In genomic region chr2:174593574-174594203, GRCh38 we compare ENCODE assay signal across 9 cellular contexts. TPM values are rescaled to one million over a fixed set of nuclear protein-coding genes. Genes with fewer than 3 reads are reported as not detected.
A peak's percentile ranks its signal among the peaks of the same experiment; 100 is the strongest.
DNase-seq lines count a peak whose midpoint lies in the region; ATAC-seq, FAIRE-seq and TF ChIP-seq lines count a peak whose summit lies in the region.
"Had no signal": no experiment of that assay in that cellular context is flagged by ENCODE, and none has a peak within 500 bp of the region (broad histone marks: within the 10 kb centered on the region; RNA-seq: fewer than 3 reads in every experiment).

No MANE protein-coding gene starts in this region.

- H3K27me3 ChIP-seq in liver (ENCODE audit: control insufficient read depth in 4 of 4, insufficient read depth in 4 of 4, low read length in 3 of 4) (no peaks in the 10 kb centered on the region), HepG2 (ENCODE audit: control insufficient read depth in 1 of 2, insufficient read depth in 2 of 2, low read length in 2 of 2) (peaks cover 0 to 12% of the 10 kb centered on the region in 2 experiments; a peak in 1 of 5 replicates)

- TF ChIP-seq RAD21 in liver (IDR thresholded peaks at IDR 0.05) (no peak), HepG2 (CRISPR knock-in tag; IDR thresholded peaks at IDR 0.05) (no peak)

- peaks cover 28 to 41% of the 10 kb centered on the region in 2 donors for H3K36me3 Mint-ChIP-seq in activated naive CD4-positive, alpha-beta T cell treated with anti-CD3 and anti-CD28 coated beads, Interleukin-2, amount 50 U/mL, for 72 hours

- DNase-seq in HepG2 (ENCODE audit: low spot score): no peak
- DNase-seq in RPMI8226: peak; percentile 90
- peak in 1 of 2 donors; percentile 62 for DNase-seq in activated naive CD4-positive, alpha-beta T cell treated with anti-CD3 and anti-CD28 coated beads, Interleukin-2, amount 50 U/mL, for 72 hours (ENCODE audit: low spot score in 2 of 2)
- peak; percentile 44 for DNase-seq in hepatic stellate cell (ENCODE audit: low spot score)
- DNase-seq in stimulated activated CD4-positive, alpha-beta T cell treated with anti-CD3 and anti-CD28 coated beads, Interleukin-2, amount 100 ng/mL, for 24 hours: peak; percentile 58 to 67
- DNase-seq in NCI-H82 (lab: John Stamatoyannopoulos, UW): no peak

- no peak for FAIRE-seq in HepG2 (lab: Jason Lieb, UNC)
- FAIRE-seq: G401.6 had no signal

- in situ Hi-C loops in HepG2 (cut with HindIII; ENCODE audit: extremely low pct_ligation_motif_present, low pct_unique_long_range_greater_than_20kb): no loop called here

- H3K36me3 ChIP-seq in liver (ENCODE audit: control insufficient read depth in 4 of 4, insufficient read depth in 3 of 4, low read depth in 1 of 4, low read length in 3 of 4): no peaks in the 10 kb centered on the region
- H3K36me3 ChIP-seq in HepG2 (replicated peaks in 1 of 2; ENCODE audit: control insufficient read depth in 1 of 2, insufficient read depth in 2 of 2, low read length in 2 of 2): no peaks in the 10 kb centered on the region

- H3K27ac ChIP-seq in liver (ENCODE audit: low read depth in 1 of 2, low read length in 2 of 2) (peak overlapping the region; percentile 57 to 84), HepG2 (ENCODE audit: extremely low read length, insufficient read depth, low read length) (no peak overlapping the region)

- 58% methylated on average over 6 of the region's 6 CpGs for WGBS in liver
- 38% methylated on average over 6 of the region's 6 CpGs for WGBS in HepG2 (ENCODE audit: low lambda C conversion rate)

- H3K4me2 ChIP-seq in HepG2 (ENCODE audit: low read depth, low read length): no peak overlapping the region

- H2AFZ ChIP-seq in HepG2 (ENCODE audit: low read length): no peak overlapping the region

- H3K4me3 ChIP-seq in liver (ENCODE audit: low read depth in 1 of 3, low read length in 3 of 3): no peak overlapping the region
- no peak overlapping the region for H3K4me3 ChIP-seq in HepG2 (replicated peaks in 1 of 3; ENCODE audit: insufficient read depth in 1 of 3, low read depth in 2 of 3, low read length in 3 of 3)

- peak overlapping the region; percentile 95 to 96 for H3K27ac Mint-ChIP-seq in activated naive CD4-positive, alpha-beta T cell treated with anti-CD3 and anti-CD28 coated beads, Interleukin-2, amount 50 U/mL, for 72 hours

- H3K9me3 Mint-ChIP-seq in activated naive CD4-positive, alpha-beta T cell treated with anti-CD3 and anti-CD28 coated beads, Interleukin-2, amount 50 U/mL, for 72 hours: peaks cover 0 to 3% of the 10 kb centered on the region in 2 donors

- POLR2A ChIA-PET in HepG2 (lab: Yijun Ruan, JAX): no interaction called here

- no peak for TF ChIP-seq CTCF in liver (IDR thresholded peaks at IDR 0.05; ENCODE audit: low read depth, low read length, missing input control)
- TF ChIP-seq CTCF in HepG2 (CRISPR knock-in tag; IDR thresholded peaks at IDR 0.05): no peak

- no peaks in the 10 kb centered on the region for H4K20me1 ChIP-seq in HepG2 (ENCODE audit: insufficient read depth, low read length)

- ATAC-seq in HepG2 (no peak), HG03097 (IDR thresholded peaks at IDR 0.05; ENCODE audit: low FRiP score, unreplicated experiment) (peak; percentile 54)
- peak; percentile 71 to 72 for ATAC-seq in activated naive CD4-positive, alpha-beta T cell treated with anti-CD3 and anti-CD28 coated beads, Interleukin-2, amount 50 U/mL, for 72 hours

- H3K9ac ChIP-seq in liver (ENCODE audit: low read depth in 1 of 2, low read length in 2 of 2) (peak overlapping the region in 1 of 2 donors; percentile 26), HepG2 (ENCODE audit: insufficient read depth, low read depth, low read length) (no peak overlapping the region)

- CTCF ChIA-PET in HepG2 (lab: Yijun Ruan, JAX; ENCODE audit: low intra/inter-chr PET ratio, low total read pairs): no interaction called here

- BruUV-seq in HepG2 (replicated peaks; lab: Mats Ljungman, UMichigan): no TSS peak

- TF ChIP-seq POLR2A in HepG2 (IDR thresholded peaks at IDR 0.05; ENCODE audit: insufficient read depth in 1 of 2, low read depth in 2 of 2, low read length in 2 of 2): no peak

- intact Hi-C loops in HepG2 (cut with micrococcal nuclease; ENCODE audit: unreplicated experiment): no loop called here

- no peaks in the 10 kb centered on the region for H3K9me3 ChIP-seq in liver (ENCODE audit: control insufficient read depth in 4 of 4, low read length in 3 of 4)
- H3K9me3 ChIP-seq in HepG2 (ENCODE audit: low read length): no peaks in the 10 kb centered on the region

- no peaks in the 10 kb centered on the region for H3K79me2 ChIP-seq in HepG2 (ENCODE audit: insufficient read depth, low read length)

- TF ChIP-seq EP300 in HepG2 (IDR thresholded peaks at IDR 0.05; ENCODE audit: low read depth in 2 of 2, low read length in 2 of 2) (no peak), HepG2 (CRISPR knock-in tag; IDR thresholded peaks at IDR 0.05; ENCODE audit: borderline replicate concordance) (no peak)

- no peaks in the 10 kb centered on the region for H3K4me1 ChIP-seq in liver (ENCODE audit: control insufficient read depth in 4 of 4, insufficient read depth in 4 of 4, low read length in 3 of 4)
- H3K4me1 ChIP-seq in HepG2 (ENCODE audit: insufficient read depth, low read length): no peaks in the 10 kb centered on the region

TF ChIP-seq in liver, 16 proteins besides CTCF, POLR2A, EP300 and RAD21:
- TF ChIP-seq YY1 (IDR thresholded peaks at IDR 0.05) (peak; percentile 45), ATF3 (IDR thresholded peaks at IDR 0.05) (no peak)

TF ChIP-seq in HepG2, 621 proteins besides CTCF, POLR2A, EP300 and RAD21 (continues in another document):
- TF ChIP-seq ZNF710 (CRISPR knock-in tag; IDR thresholded peaks at IDR 0.05; ENCODE audit: borderline replicate concordance) (no peak), SNAPC2 (CRISPR knock-in tag; IDR thresholded peaks at IDR 0.05) (no peak), CBX5 (CRISPR knock-in tag; IDR thresholded peaks at IDR 0.05; ENCODE audit: borderline replicate concordance) (no peak), SNAPC5 (CRISPR knock-in tag; IDR thresholded peaks at IDR 0.05; ENCODE audit: borderline replicate concordance) (no peak), HBP1 (CRISPR knock-in tag; IDR thresholded peaks at IDR 0.05; ENCODE audit: low read depth) (no peak)

RNA-seq across cellular contexts. Expression of gene WIPF1, which starts 3.9 kb away (rescaled TPM):
- total RNA-seq in liver (1 to 10 TPM; 7.3 to 7.7 TPM), HepG2 (2016; rRNA removed; fragmentation: Illumina TruSeq; extraction: Trizol) (not detected in 2 replicates)
- polyA plus RNA-seq in liver (1 to 10 TPM; 4.7 to 5.3 TPM), HepG2 (2011; rRNA removed) (0.01 TPM in 1 of 2 replicates, not detected in the other)
- total RNA-seq in HepG2 (2016; cell fraction: cytosol; rRNA removed; fragmentation: Illumina TruSeq; extraction: Trizol; ENCODE audit: low read depth): not detected in 2 replicates
- total RNA-seq in HepG2 (2016; cell fraction: insoluble cytoplasmic fraction; rRNA removed; fragmentation: Illumina TruSeq; extraction: Trizol): not detected in 2 replicates
- not detected in 2 replicates for total RNA-seq in HepG2 (2016; cell fraction: membrane; rRNA removed; fragmentation: Illumina TruSeq; extraction: Trizol)
- not detected in 2 replicates for total RNA-seq in HepG2 (2016; cell fraction: nucleus; rRNA removed; fragmentation: Illumina TruSeq; extraction: Trizol)
- 0.04 TPM in 1 of 2 replicates, not detected in the other for polyA plus RNA-seq in HepG2 (2011; cell fraction: cytosol; rRNA removed)
- polyA plus RNA-seq in HepG2 (2011; cell fraction: nucleus; rRNA removed): 0.03 TPM in 1 of 2 replicates, not detected in the other
- polyA plus RNA-seq in HepG2 (2012): not detected in 2 replicates
- not detected in 2 replicates for polyA plus RNA-seq in HepG2 (2016; cell fraction: cytosol; fragmentation: Illumina TruSeq; extraction: Trizol; ENCODE audit: low read depth)
- polyA plus RNA-seq in HepG2 (2016; cell fraction: insoluble cytoplasmic fraction; fragmentation: Illumina TruSeq; extraction: Trizol; ENCODE audit: low read depth): not detected in 2 replicates
- polyA plus RNA-seq in HepG2 (2016; cell fraction: membrane; fragmentation: Illumina TruSeq; extraction: Trizol; ENCODE audit: low read depth): not detected in 2 replicates
- polyA plus RNA-seq in HepG2 (2016; cell fraction: nucleus; fragmentation: Illumina TruSeq; extraction: Trizol; ENCODE audit: insufficient read depth, low read depth): not detected in 2 replicates
- polyA minus RNA-seq in HepG2 (2011; rRNA and poly(A)+ RNA removed; ENCODE audit: low replicate concordance): 0.16 TPM in 1 of 2 replicates, not detected in the other
- not detected in 2 replicates for polyA minus RNA-seq in HepG2 (2011; cell fraction: cytosol; rRNA and poly(A)+ RNA removed)
- not detected in 2 replicates for polyA minus RNA-seq in HepG2 (2011; cell fraction: nucleus; rRNA and poly(A)+ RNA removed)
- 100 to 1,000 TPM; 138 to 262 TPM for total RNA-seq in activated naive CD4-positive, alpha-beta T cell treated with anti-CD3 and anti-CD28 coated beads, Interleukin-2, amount 50 U/mL, for 72 hours

Comparison
In these comparisons a context has a peak if more than half of its experiments do, and no peak if none do; other contexts are left out.
1. DNase-seq: peak in RPMI8226 (single experiment), hepatic stellate cell (single experiment) and stimulated activated CD4-positive, alpha-beta T cell treated with anti-CD3 and anti-CD28 coated beads, Interleukin-2, amount 100 ng/mL, for 24 hours (2 of 2); none in HepG2 (single experiment) and NCI-H82 (single experiment).
2. RNA of gene WIPF1, which starts 3.9 kb away (total RNA-seq): 138 to 262 TPM in activated naive CD4-positive, alpha-beta T cell treated with anti-CD3 and anti-CD28 coated beads, Interleukin-2, amount 50 U/mL, for 72 hours; 7.3 to 7.7 TPM in liver and not detected in HepG2; every median in the first group is over 10 times any median in the second.